Comparison of ENCODE assay signal across 7 cellular contexts in the genomic region with DNA sequence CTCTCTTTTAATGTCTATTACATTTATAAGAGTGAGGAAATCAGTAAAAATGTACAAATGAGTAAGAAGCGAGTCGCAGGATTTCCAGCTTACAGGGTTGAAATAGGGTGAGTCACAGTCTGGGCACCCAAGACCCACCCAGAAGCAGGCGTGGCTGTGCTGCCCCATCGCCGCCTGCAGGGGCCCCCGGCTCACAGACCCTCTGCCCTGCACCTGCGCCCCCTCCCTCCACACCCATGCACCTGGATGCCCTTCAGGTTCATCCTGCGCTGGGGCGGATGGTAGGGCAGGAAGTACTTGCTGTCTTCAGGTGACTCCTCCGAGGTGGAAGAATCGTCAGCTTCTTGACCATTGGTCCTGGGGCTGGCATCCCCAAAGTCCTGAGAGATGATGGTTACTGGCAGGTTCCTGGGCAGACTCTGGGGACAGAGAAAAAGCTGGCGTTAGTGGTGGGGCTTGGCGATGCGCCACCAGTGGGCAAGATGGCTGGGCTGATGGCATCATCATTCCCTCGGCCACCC.
DNase-seq lines count a peak whose midpoint lies in the region; ATAC-seq, FAIRE-seq and TF ChIP-seq lines count a peak whose summit lies in the region.

No MANE protein-coding gene starts in this region.

- ATAC-seq in T-helper 17 cell (no peak), GM18907 (IDR thresholded peaks at IDR 0.05; ENCODE audit: unreplicated experiment) (no peak)

- peaks cover 3% of the 10 kb centered on the region for H3K4me1 Mint-ChIP-seq in T-helper 17 cell

- peak overlapping the region; percentile 71 for H3K27ac Mint-ChIP-seq in T-helper 17 cell

- H3K4me3 Mint-ChIP-seq in T-helper 17 cell: no peak overlapping the region

- no peaks in the 10 kb centered on the region for H3K9me3 ChIP-seq in T-helper 17 cell (ENCODE audit: control insufficient read depth, low read length, poor library complexity, severe bottlenecking)

- H3K27me3 Mint-ChIP-seq in T-helper 17 cell: no peaks in the 10 kb centered on the region

- DNase-seq in H54 (ENCODE audit: insufficient read length, low spot score) (peak; percentile 97), T-helper 17 cell (no peak), fibroblast of the conjunctiva (ENCODE audit: low read depth) (peak; percentile 18), NCI-H2029 treated with DMSO at 0.1 percent for 48 hours (lab: John Stamatoyannopoulos, UW) (no peak), NCI-H1930 (lab: John Stamatoyannopoulos, UW) (no peak)
- peak; percentile 34 for DNase-seq in stimulated activated CD4-positive, alpha-beta T cell treated with anti-CD3 and anti-CD28 coated beads, Interleukin-4, amount 100 ng/mL, for 24 hours

- no peak for TF ChIP-seq POLR2A in H54 (IDR thresholded peaks at IDR 0.05; ENCODE audit: low read depth, low read length)

- H3K36me3 Mint-ChIP-seq in T-helper 17 cell (ENCODE audit: low read depth): peaks cover 7% of the 10 kb centered on the region

- no peak for FAIRE-seq in H54 (lab: Jason Lieb, UNC)

Comparison
In these comparisons a context has a peak if more than half of its experiments do, and no peak if none do; other contexts are left out.
1. DNase-seq: peak in H54 (single experiment), fibroblast of the conjunctiva (single experiment) and stimulated activated CD4-positive, alpha-beta T cell treated with anti-CD3 and anti-CD28 coated beads, Interleukin-4, amount 100 ng/mL, for 24 hours (single experiment); none in T-helper 17 cell (0 of 3), NCI-H2029 treated with DMSO at 0.1 percent for 48 hours (single experiment) and NCI-H1930 (0 of 2).